In genomic region chr10:61751599-61751998, GRCh38 we compare ENCODE assay signal across 9 cellular contexts.
DNase-seq lines count a peak whose midpoint lies in the region; ATAC-seq and TF ChIP-seq lines count a peak whose summit lies in the region.
"Had no signal": no experiment of that assay in that cellular context is flagged by ENCODE, and none has a peak within 500 bp of the region (broad histone marks: within the 10 kb centered on the region; RNA-seq: fewer than 3 reads in every experiment).

No MANE protein-coding gene starts in this region.

- H3K9me2 ChIP-seq in MM.1S (replicated peaks; ENCODE audit: insufficient read depth, low read length), result no peaks in the 10 kb centered on the region

- peaks cover 38% of the 10 kb centered on the region for H3K4me1 Mint-ChIP-seq in stimulated activated naive CD8-positive, alpha-beta T cell treated with anti-CD3 and anti-CD28 coated beads, Interleukin-15, Interleukin-2, amounts not matched to agents 100 ng/mL and 50 ng/mL, for 24 hours (ENCODE audit: low read depth)
- peaks cover 19% of the 10 kb centered on the region for H3K4me1 Mint-ChIP-seq in stimulated activated naive CD8-positive, alpha-beta T cell treated with anti-CD3 and anti-CD28 coated beads, Interleukin-15, amount 100 ng/mL, for 72 hours

- H3K4me3 Mint-ChIP-seq in stimulated activated naive CD8-positive, alpha-beta T cell treated with anti-CD3 and anti-CD28 coated beads, Interleukin-15, Interleukin-2, amounts not matched to agents 100 ng/mL and 50 ng/mL, for 24 hours, result no peak overlapping the region
- no peak overlapping the region for H3K4me3 Mint-ChIP-seq in stimulated activated naive CD8-positive, alpha-beta T cell treated with anti-CD3 and anti-CD28 coated beads, Interleukin-15, amount 100 ng/mL, for 72 hours

- H3K27ac ChIP-seq in MM.1S (ENCODE audit: low read length) (peak overlapping the region; percentile 12; the same call in 1 of the 2 replicates), fibroblast of lung (ENCODE audit: insufficient read depth, low read length) (no peak overlapping the region)

- H2AFZ ChIP-seq in MM.1S (ENCODE audit: low read length) (no peak overlapping the region), fibroblast of lung (ENCODE audit: low read length) (no peak overlapping the region)

- peak overlapping the region; percentile 24 for H3K27ac Mint-ChIP-seq in stimulated activated naive CD8-positive, alpha-beta T cell treated with anti-CD3 and anti-CD28 coated beads, Interleukin-15, Interleukin-2, amounts not matched to agents 100 ng/mL and 50 ng/mL, for 24 hours
- H3K27ac Mint-ChIP-seq in stimulated activated naive CD8-positive, alpha-beta T cell treated with anti-CD3 and anti-CD28 coated beads, Interleukin-15, amount 100 ng/mL, for 72 hours, result no peak overlapping the region

- H3K9me3 ChIP-seq in MM.1S (replicated peaks; ENCODE audit: insufficient read depth, low read length) (no peaks in the 10 kb centered on the region), fibroblast of lung (ENCODE audit: control insufficient read depth, insufficient read depth, low read depth, low read length) (no peaks in the 10 kb centered on the region)
- H3K9me3 ChIP-seq: BE2C had no signal

- H3K4me1 ChIP-seq in MM.1S (ENCODE audit: low read length) (peaks cover 18% of the 10 kb centered on the region), fibroblast of lung (ENCODE audit: control insufficient read depth, extremely low read depth, insufficient read depth, low read length) (peaks cover 8% of the 10 kb centered on the region)

- H3K27me3 ChIP-seq in MM.1S (replicated peaks; ENCODE audit: insufficient read depth, low read length), result no peaks in the 10 kb centered on the region
- H3K27me3 ChIP-seq in fibroblast of lung (ENCODE audit: control insufficient read depth, insufficient read depth, low read length), result no peaks in the 10 kb centered on the region
- H3K27me3 ChIP-seq: BE2C had no signal

- ATAC-seq in stimulated activated naive CD8-positive, alpha-beta T cell treated with anti-CD3 and anti-CD28 coated beads, Interleukin-15, amount 100 ng/mL, for 72 hours, result no peak
- no peak for ATAC-seq in GM19467 (IDR thresholded peaks at IDR 0.05; ENCODE audit: unreplicated experiment)

- H3K36me3 ChIP-seq in MM.1S (replicated peaks; ENCODE audit: insufficient read depth, low read length), result no peaks in the 10 kb centered on the region
- no peaks in the 10 kb centered on the region for H3K36me3 ChIP-seq in fibroblast of lung (ENCODE audit: control insufficient read depth, insufficient read depth, low read length)
- H3K36me3 ChIP-seq: BE2C had no signal

- H3F3A ChIP-seq in MM.1S (ENCODE audit: insufficient read depth, low read length), result 0 out of 2 replicates have a peak, but pooled peaks cover 3% of the 10 kb centered on the region

- H3K9me3 Mint-ChIP-seq in stimulated activated naive CD8-positive, alpha-beta T cell treated with anti-CD3 and anti-CD28 coated beads, Interleukin-15, Interleukin-2, amounts not matched to agents 100 ng/mL and 50 ng/mL, for 24 hours, result no peaks in the 10 kb centered on the region
- H3K9me3 Mint-ChIP-seq in stimulated activated naive CD8-positive, alpha-beta T cell treated with anti-CD3 and anti-CD28 coated beads, Interleukin-15, amount 100 ng/mL, for 72 hours, result no peaks in the 10 kb centered on the region

- H3K79me2 ChIP-seq in MM.1S (ENCODE audit: low read length) (no peaks in the 10 kb centered on the region), fibroblast of lung (ENCODE audit: control insufficient read depth, insufficient read depth, low read length) (no peaks in the 10 kb centered on the region)

- no peaks in the 10 kb centered on the region for H3K27me3 Mint-ChIP-seq in stimulated activated naive CD8-positive, alpha-beta T cell treated with anti-CD3 and anti-CD28 coated beads, Interleukin-15, Interleukin-2, amounts not matched to agents 100 ng/mL and 50 ng/mL, for 24 hours
- H3K27me3 Mint-ChIP-seq in stimulated activated naive CD8-positive, alpha-beta T cell treated with anti-CD3 and anti-CD28 coated beads, Interleukin-15, amount 100 ng/mL, for 72 hours, result no peaks in the 10 kb centered on the region

- no peak overlapping the region for H3K4me3 ChIP-seq in MM.1S (ENCODE audit: low read length)
- H3K4me3 ChIP-seq in fibroblast of lung (replicated peaks in 1 of 4; ENCODE audit: control extremely low read depth in 1 of 4, insufficient read depth in 1 of 4, low read depth in 3 of 4, low read length in 4 of 4), result no peak overlapping the region

- TF ChIP-seq CTCF in MM.1S (IDR thresholded peaks at IDR 0.05; ENCODE audit: low read length) (no peak), fibroblast of lung (conservative IDR thresholded peaks at IDR 0.05 in 1 of 2, IDR thresholded peaks at IDR 0.05 in 1 of 2; ENCODE audit: low read depth in 1 of 2, low read length in 2 of 2) (no peak)

- H3K36me3 Mint-ChIP-seq in stimulated activated naive CD8-positive, alpha-beta T cell treated with anti-CD3 and anti-CD28 coated beads, Interleukin-15, Interleukin-2, amounts not matched to agents 100 ng/mL and 50 ng/mL, for 24 hours (ENCODE audit: low read depth), result no peaks in the 10 kb centered on the region

- no peak for DNase-seq in stimulated activated naive CD8-positive, alpha-beta T cell treated with anti-CD3 and anti-CD28 coated beads, Interleukin-15, amount 100 ng/mL, for 72 hours
- no peak for DNase-seq in MM.1S
- peak in 1 of 2 donors; percentile 13 for DNase-seq in fibroblast of lung (ENCODE audit: low read depth in 2 of 2)
- DNase-seq in amygdala (lab: John Stamatoyannopoulos, UW), result no peak
- DNase-seq in RKO (ENCODE audit: low spot score), result no peak
- no peak for DNase-seq in NCI-H774 (lab: John Stamatoyannopoulos, UW)

- no peaks in the 10 kb centered on the region for H4K20me1 ChIP-seq in MM.1S (ENCODE audit: insufficient read depth, low read length)
- H4K20me1 ChIP-seq in fibroblast of lung (ENCODE audit: control insufficient read depth, extremely low read depth, insufficient read depth, low read length), result no peaks in the 10 kb centered on the region

- H3K4me2 ChIP-seq in MM.1S (ENCODE audit: low read depth, low read length) (peak overlapping the region; percentile 43; the same call in 1 of the 2 replicates), fibroblast of lung (ENCODE audit: extremely low read depth, insufficient read depth, low read length) (peak overlapping the region; percentile 48)

- no peak overlapping the region for H3K9ac ChIP-seq in MM.1S (ENCODE audit: low read length)
- H3K9ac ChIP-seq in fibroblast of lung (ENCODE audit: insufficient read depth, low read length), result no peak overlapping the region
